Comparison of ENCODE assay signal across 32 cellular contexts in the genomic region with DNA sequence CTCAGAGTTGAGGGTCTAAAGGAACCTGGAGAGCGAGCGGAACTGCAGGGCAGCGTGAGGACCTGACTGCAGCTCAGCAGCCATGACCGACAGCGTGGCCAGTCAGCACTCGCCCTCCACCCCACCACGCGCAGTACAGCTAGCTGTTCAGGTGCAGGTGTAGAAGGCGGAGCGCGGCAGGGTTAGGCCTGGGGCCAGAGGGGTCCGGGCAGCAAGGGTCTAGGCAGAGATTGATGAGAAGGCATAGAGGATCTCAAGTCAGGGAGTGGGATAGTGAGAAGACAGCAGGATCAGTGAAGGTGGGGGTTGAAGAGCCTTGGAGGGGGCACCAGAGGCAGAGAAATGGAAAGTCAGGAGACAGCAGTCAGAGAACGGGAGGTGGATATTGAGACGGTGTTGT.
"Had no signal": no experiment of that assay in that cellular context is flagged by ENCODE, and none has a peak within 500 bp of the region (broad histone marks: within the 10 kb centered on the region; RNA-seq: fewer than 3 reads in every experiment).

No MANE protein-coding gene starts in this region.

- H3K27ac ChIP-seq: ascending aorta, cardiac muscle cell, VCaP had no signal

- H3K4me1 ChIP-seq: ascending aorta had no signal

- H3K4me3 ChIP-seq: ascending aorta, cardiac muscle cell had no signal

- H3K36me3 ChIP-seq: cardiac muscle cell had no signal

- H3K27me3 ChIP-seq: ascending aorta had no signal

- FAIRE-seq: bronchial epithelial cell, TTC549 had no signal

- H3K9me3 ChIP-seq: ascending aorta had no signal

- DNase-seq: activated B cell treated with CpG ODN at 0.5 μM for 24 hours; activated CD4-positive, alpha-beta memory T cell treated with anti-CD3 and anti-CD28 coated beads, Interleukin-2, amount 10 ng/mL, durations not matched to agents 7 days and 5 days; activated CD4-positive, alpha-beta T cell treated with anti-CD3 and anti-CD28 coated beads for 1 hour; activated CD4-positive, alpha-beta T cell treated with anti-CD3 and anti-CD28 coated beads for 36 hours; activated CD4-positive, alpha-beta T cell treated with anti-CD3 and anti-CD28 coated beads for 48 hours; activated CD4-positive, alpha-beta T cell treated with anti-CD3 and anti-CD28 coated beads, Interleukin-2, amount 10 ng/mL, durations not matched to agents 7 days and 5 days; activated CD4-positive, alpha-beta T cell treated with anti-CD3 and anti-CD28 coated beads, Interleukin-2, amount 50 U/mL, for 48 hours; activated CD8-positive, alpha-beta memory T cell treated with anti-CD3 and anti-CD28 coated beads for 24 hours; activated CD8-positive, alpha-beta memory T cell treated with anti-CD3 and anti-CD28 coated beads, Interleukin-2, amount 10 ng/mL, durations not matched to agents 7 days and 5 days; activated CD8-positive, alpha-beta memory T cell treated with anti-CD3 and anti-CD28 coated beads, Interleukin-2, amount 50 U/mL, for 48 hours; activated CD8-positive, alpha-beta T cell treated with anti-CD3 and anti-CD28 coated beads, Interleukin-2, amount 10 ng/mL, durations not matched to agents 7 days and 5 days; activated effector memory CD4-positive, alpha-beta T cell treated with Interleukin-2 at 50 U/mL for 16 hours; activated gamma-delta T cell; activated naive CD4-positive, alpha-beta T cell treated with anti-CD3 and anti-CD28 coated beads, Interleukin-2, amount 10 ng/mL, durations not matched to agents 7 days and 5 days; activated naive CD4-positive, alpha-beta T cell treated with Interleukin-2 at 50 U/mL for 16 hours; activated naive CD8-positive, alpha-beta T cell treated with anti-CD3 and anti-CD28 coated beads, Interleukin-2, amount 10 ng/mL, durations not matched to agents 7 days and 5 days; activated naive CD8-positive, alpha-beta T cell treated with anti-CD3 and anti-CD28 coated beads, Interleukin-2, amount 50 U/mL, for 24 hours; activated T-cell treated with anti-CD3 and anti-CD28 coated beads, Interleukin-2, amount 50 U/mL, for 24 hours; activated T-cell treated with anti-CD3 and anti-CD28 coated beads, Interleukin-2, amount 50 U/mL, for 48 hours; amygdala; anterior cingulate cortex; central memory CD4-positive, alpha-beta T cell; SW 1271; T-helper 1 cell; T-helper 2 cell; T-helper 9 cell had no signal

- ATAC-seq: activated CD4-positive, alpha-beta T cell treated with anti-CD3 and anti-CD28 coated beads for 36 hours; activated CD4-positive, CD25-positive, alpha-beta regulatory T cell treated with anti-CD3 and anti-CD28 coated beads, Interleukin-2, amount 50 U/mL, for 24 hours; activated CD8-positive, alpha-beta memory T cell treated with anti-CD3 and anti-CD28 coated beads, Interleukin-2, amount 10 ng/mL, durations not matched to agents 7 days and 5 days; activated CD8-positive, alpha-beta T cell treated with anti-CD3 and anti-CD28 coated beads, Interleukin-2, amount 10 ng/mL, durations not matched to agents 7 days and 5 days; activated naive CD8-positive, alpha-beta T cell treated with anti-CD3 and anti-CD28 coated beads, Interleukin-2, amount 50 U/mL, for 24 hours had no signal
